Comparison of ENCODE assay signal across 8 cellular contexts in the genomic region with DNA sequence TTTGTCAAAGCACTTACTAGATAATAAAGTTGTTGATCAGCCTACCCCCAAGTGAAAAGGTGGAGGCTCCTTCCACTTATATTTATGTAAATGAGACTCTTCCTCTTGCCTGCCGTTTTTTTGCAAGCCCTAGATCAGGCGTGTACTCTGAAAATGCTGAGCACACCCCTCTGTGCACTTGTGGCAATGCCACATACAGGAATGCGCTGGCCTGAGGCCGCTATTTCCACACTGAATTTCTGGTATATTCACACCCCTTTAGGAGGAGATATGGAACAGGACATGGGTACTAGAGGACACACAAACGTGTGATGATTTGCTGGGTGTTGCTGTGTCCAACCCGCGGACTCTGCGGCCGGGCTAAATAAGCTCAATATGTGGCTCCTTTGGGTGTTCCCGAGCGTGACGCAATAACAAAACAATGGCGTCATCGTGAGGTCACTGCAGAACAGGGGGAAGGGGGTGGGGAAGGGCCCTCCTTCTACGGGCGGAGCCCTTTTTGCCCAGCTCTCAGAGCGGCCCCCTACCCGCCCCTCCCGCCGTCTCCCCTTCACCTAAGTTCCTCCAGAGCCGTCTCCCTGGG. TPM values are rescaled to one million over a fixed set of nuclear protein-coding genes. Genes with fewer than 3 reads are reported as not detected.
DNase-seq lines count a peak whose midpoint lies in the region; ATAC-seq and TF ChIP-seq lines count a peak whose summit lies in the region.

No MANE protein-coding gene starts in this region.

- peak; percentile 32 for ATAC-seq in HG02588 (IDR thresholded peaks at IDR 0.05; ENCODE audit: unreplicated experiment)
- peak; percentile 46 to 48 for ATAC-seq in activated T-cell treated with anti-CD3 and anti-CD28 coated beads, Interleukin-2, amount 50 U/mL, for 4 hours
- ATAC-seq in aorta (ENCODE audit: low FRiP score), result peak; percentile 84

- H3K9me3 ChIP-seq in parathyroid adenoma (ENCODE audit: control insufficient read depth, low read length), result no peaks in the 10 kb centered on the region
- H3K9me3 ChIP-seq in aorta (ENCODE audit: control insufficient read depth, low read length), result no peaks in the 10 kb centered on the region

- H3K27ac ChIP-seq in parathyroid adenoma (peak overlapping the region; percentile 96), aorta (ENCODE audit: low read depth in 1 of 2, low read length in 2 of 2) (peak overlapping the region; percentile 49 to 50)

- TF ChIP-seq CTCF in fibroblast of villous mesenchyme (IDR thresholded peaks at IDR 0.05; ENCODE audit: insufficient read depth, low read depth, low read length) (no peak), parathyroid adenoma (IDR thresholded peaks at IDR 0.05) (no peak)

- H3K4me3 ChIP-seq in fibroblast of villous mesenchyme (ENCODE audit: low read depth, low read length) (peak overlapping the region; percentile 99), parathyroid adenoma (ENCODE audit: low read depth, low read length) (peak overlapping the region; percentile 97), aorta (ENCODE audit: low read length in 2 of 2) (peak overlapping the region; percentile 36 to 45)

- no peaks in the 10 kb centered on the region for H3K79me2 ChIP-seq in parathyroid adenoma

- no peaks in the 10 kb centered on the region for H3K9me3 Mint-ChIP-seq in activated T-cell treated with anti-CD3 and anti-CD28 coated beads, Interleukin-2, amount 50 U/mL, for 4 hours

- DNase-seq in NCI-H2171 (lab: John Stamatoyannopoulos, UW) (peak; percentile 77), NCI-H2171 treated with DMSO at 0.1 percent for 48 hours (lab: John Stamatoyannopoulos, UW) (no peak), NCI-H748 treated with DMSO at 0.1 percent for 48 hours (lab: John Stamatoyannopoulos, UW) (peak; percentile 59), fibroblast of villous mesenchyme (ENCODE audit: low read depth) (peak; percentile 90), aorta (peak; percentile 84 to 94)
- peak; percentile 66 for DNase-seq in activated T-cell treated with anti-CD3 and anti-CD28 coated beads, Interleukin-2, amount 50 U/mL, for 4 hours

- intact Hi-C loops in aorta (cut with DNase I), result no loop called here

- peaks cover 9% of the 10 kb centered on the region for H3K4me1 ChIP-seq in parathyroid adenoma
- H3K4me1 ChIP-seq in aorta (ENCODE audit: control insufficient read depth in 1 of 2, insufficient read depth in 2 of 2, low read length in 2 of 2), result no peaks in the 10 kb centered on the region

- H3K4me2 ChIP-seq in parathyroid adenoma (ENCODE audit: low read length), result peak overlapping the region; percentile 53

- peak overlapping the region; percentile 95 for H3K4me3 Mint-ChIP-seq in activated T-cell treated with anti-CD3 and anti-CD28 coated beads, Interleukin-2, amount 50 U/mL, for 4 hours

- H3K36me3 ChIP-seq in parathyroid adenoma (ENCODE audit: control insufficient read depth, insufficient read depth, low read length) (no peaks in the 10 kb centered on the region), aorta (ENCODE audit: control insufficient read depth in 1 of 2, insufficient read depth in 2 of 2, low read length in 1 of 2) (peaks cover 0 to 4% of the 10 kb centered on the region in 2 donors)

- H3K27me3 Mint-ChIP-seq in activated T-cell treated with anti-CD3 and anti-CD28 coated beads, Interleukin-2, amount 50 U/mL, for 4 hours (ENCODE audit: low read depth), result no peaks in the 10 kb centered on the region

- 7 to 9% methylated on average over 21 of the region's 21 CpGs for WGBS in aorta, 2 donors

- H2AFZ ChIP-seq in parathyroid adenoma, result peak overlapping the region; percentile 86

- peaks cover 54% of the 10 kb centered on the region for H3K4me1 Mint-ChIP-seq in activated T-cell treated with anti-CD3 and anti-CD28 coated beads, Interleukin-2, amount 50 U/mL, for 4 hours (ENCODE audit: low read depth)

- peaks cover 27% of the 10 kb centered on the region for H3K36me3 Mint-ChIP-seq in activated T-cell treated with anti-CD3 and anti-CD28 coated beads, Interleukin-2, amount 50 U/mL, for 4 hours (ENCODE audit: insufficient read depth)

- H3K27me3 ChIP-seq in parathyroid adenoma (ENCODE audit: control insufficient read depth, insufficient read depth, low read length) (no peaks in the 10 kb centered on the region), aorta (ENCODE audit: control insufficient read depth in 1 of 2, insufficient read depth in 2 of 2, low read length in 1 of 2) (no peaks in the 10 kb centered on the region)

- no peak overlapping the region for H3K9ac ChIP-seq in parathyroid adenoma

RNA-seq across cellular contexts. Expression of gene TSPAN31, which starts 0.6 kb away (rescaled TPM):
- 10 to 100 TPM; 11.5 to 14.9 (median 14.0) TPM for total RNA-seq in activated T-cell treated with anti-CD3 and anti-CD28 coated beads, Interleukin-2, amount 50 U/mL, for 4 hours
- total RNA-seq in fibroblast of villous mesenchyme (39.9 and 62.2 TPM in 2 replicates), aorta (10 to 100 TPM; 31.4 to 37.6 TPM)
- polyA plus RNA-seq in aorta, result 10 to 100 TPM; 27.4 to 40.6 TPM

RNA-seq across cellular contexts. Expression of gene AGAP2, which starts 5.7 kb away (rescaled TPM):
- total RNA-seq in activated T-cell treated with anti-CD3 and anti-CD28 coated beads, Interleukin-2, amount 50 U/mL, for 4 hours, result 10 to 100 TPM; 24.4 to 28.1 (median 25.8) TPM
- total RNA-seq in fibroblast of villous mesenchyme, result 0.32 and 0.43 TPM in 2 replicates
- 1 to 10 TPM; 2.6 to 3.6 TPM for total RNA-seq in aorta
- under 1 TPM; 0.18 to 0.88 TPM for polyA plus RNA-seq in aorta

RNA-seq across cellular contexts. Expression of gene CDK4, which starts 7.8 kb away (rescaled TPM):
- total RNA-seq in activated T-cell treated with anti-CD3 and anti-CD28 coated beads, Interleukin-2, amount 50 U/mL, for 4 hours, result 100 to 1,000 TPM; 347 to 382 (median 378) TPM
- total RNA-seq in fibroblast of villous mesenchyme (226 and 299 TPM in 2 replicates), aorta (10 to 100 TPM; 54.6 to 55.0 TPM)
- 10 to 100 TPM; 44.7 to 60.4 TPM for polyA plus RNA-seq in aorta

RNA-seq across cellular contexts. Expression of gene MARCHF9, which starts 10.6 kb away (rescaled TPM):
- 10 to 100 TPM; 15.7 to 17.6 (median 17.3) TPM for total RNA-seq in activated T-cell treated with anti-CD3 and anti-CD28 coated beads, Interleukin-2, amount 50 U/mL, for 4 hours
- total RNA-seq in fibroblast of villous mesenchyme (2.6 and 3.5 TPM in 2 replicates), aorta (10 to 100 TPM; 10.8 to 17.1 TPM)
- polyA plus RNA-seq in aorta, result 10 to 100 TPM in 1 of 2 donors, 1 to 10 TPM in 1; 4.8 to 29.9 TPM

RNA-seq across cellular contexts. Expression of gene CYP27B1, which starts 22.6 kb away (rescaled TPM):
- total RNA-seq in activated T-cell treated with anti-CD3 and anti-CD28 coated beads, Interleukin-2, amount 50 U/mL, for 4 hours, result 10 to 100 TPM; 18.4 to 19.6 (median 19.5) TPM
- total RNA-seq in fibroblast of villous mesenchyme (0.97 and 3.0 TPM in 2 replicates), aorta (1 to 10 TPM in 1 of 2 donors, under 1 TPM in 1; 0.94 to 1.5 TPM)
- polyA plus RNA-seq in aorta, result under 1 TPM in 1 of 2 donors, not detected in 1; 0.28 TPM

Comparison
In these comparisons a context has a peak if more than half of its experiments do, and no peak if none do; other contexts are left out.
1. ATAC-seq: peak in every context shown above with its lines; median percentile 84 in aorta; 47 in activated T-cell treated with anti-CD3 and anti-CD28 coated beads, Interleukin-2, amount 50 U/mL, for 4 hours; 32 in HG02588.
2. H3K4me3 ChIP-seq: peak in every context shown above with its lines; median percentile 99 in fibroblast of villous mesenchyme; 97 in parathyroid adenoma; 40 in aorta.
3. RNA of gene AGAP2, which starts 5.7 kb away (total RNA-seq): 24.4 to 28.1 TPM in activated T-cell treated with anti-CD3 and anti-CD28 coated beads, Interleukin-2, amount 50 U/mL, for 4 hours; 2.6 to 3.6 TPM in aorta and 0.32 to 0.43 TPM in fibroblast of villous mesenchyme; every median in the first group is over 4 times any median in the second.